In the genomic region with DNA sequence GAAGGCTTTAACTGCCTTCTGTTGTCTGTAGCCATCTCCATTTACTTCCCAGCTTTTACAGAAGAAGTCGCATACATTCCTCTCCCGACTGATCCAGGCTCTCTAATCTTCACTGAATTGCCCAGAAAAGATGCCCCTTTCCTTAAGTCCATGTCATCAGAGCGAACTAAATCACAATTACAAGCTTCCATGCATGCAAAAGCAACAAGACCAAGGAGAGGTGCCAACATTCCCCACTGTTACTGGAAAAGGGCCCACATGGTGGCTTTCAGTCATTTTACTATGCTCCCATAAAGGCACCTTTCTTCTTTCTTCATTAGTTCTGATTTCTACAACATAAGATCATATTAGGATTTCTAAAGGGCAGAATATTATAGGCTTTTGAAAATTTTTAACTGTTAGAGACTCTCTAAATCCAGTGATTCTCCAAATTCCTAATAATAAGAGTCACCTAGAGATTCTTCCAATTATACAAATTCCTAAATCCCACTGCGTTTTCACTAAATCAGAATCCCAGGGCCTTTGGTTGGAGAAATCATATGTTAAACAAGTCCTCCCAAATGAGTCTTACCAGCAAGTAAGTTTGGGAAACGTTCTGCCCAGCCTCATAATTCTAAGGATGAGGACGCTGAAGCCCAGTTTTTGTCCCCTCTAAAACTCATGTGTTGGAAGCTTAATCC, we compare ENCODE assay signal across 22 cellular contexts.
"Had no signal": no experiment of that assay in that cellular context is flagged by ENCODE, and none has a peak within 500 bp of the region (broad histone marks: within the 10 kb centered on the region; RNA-seq: fewer than 3 reads in every experiment).

No MANE protein-coding gene starts in this region.

- ATAC-seq: gastroesophageal sphincter; left cardiac atrium; left ventricle myocardium superior; mucosa of descending colon; right lobe of liver; stimulated activated memory B cell treated with anti-CD40 and anti-IgM and Interleukin-4, amounts not matched to agents 10 μg/mL and 1 μg/mL and 100 μg/mL, for 72 hours had no signal

- DNase-seq: activated B cell treated with CpG ODN at 0.5 μM for 24 hours; activated CD4-positive, alpha-beta T cell treated with anti-CD3 and anti-CD28 coated beads, Interleukin-2, amount 50 U/mL, for 1 hour; activated CD8-positive, alpha-beta T cell treated with anti-CD3 and anti-CD28 coated beads for 36 hours; activated naive CD4-positive, alpha-beta T cell treated with Interleukin-2 at 50 U/mL for 16 hours; activated naive CD8-positive, alpha-beta T cell treated with anti-CD3 and anti-CD28 coated beads for 36 hours; activated T-cell treated with anti-CD3 and anti-CD28 coated beads, Interleukin-2, amount 50 U/mL, for 72 hours; adrenal gland; aorta; colonic mucosa; dorsolateral prefrontal cortex; effector memory CD4-positive, alpha-beta T cell; left cardiac atrium; left ventricle myocardium superior; mucosa of descending colon; right lobe of liver; small intestine; stimulated activated CD4-positive, alpha-beta T cell treated with anti-CD3 and anti-CD28 coated beads, Interleukin-4, amount 100 ng/mL, for 24 hours; stimulated activated naive CD8-positive, alpha-beta T cell treated with anti-CD3 and anti-CD28 coated beads, Interleukin-15, amount 100 ng/mL, for 72 hours; substantia nigra; uterus had no signal
